ENCODE assay signal across 11 cellular contexts in genomic region chr22:24431309-24432034, GRCh38. TPM values are rescaled to one million over a fixed set of nuclear protein-coding genes. Genes with fewer than 3 reads are reported as not detected.
DNase-seq lines count a peak whose midpoint lies in the region; ATAC-seq and TF ChIP-seq lines count a peak whose summit lies in the region.
"Had no signal": no experiment of that assay in that cellular context is flagged by ENCODE, and none has a peak within 500 bp of the region (broad histone marks: within the 10 kb centered on the region; RNA-seq: fewer than 3 reads in every experiment).

No MANE protein-coding gene starts in this region.

- ATAC-seq in activated T-cell treated with anti-CD3 and anti-CD28 coated beads, Interleukin-2, amount 50 U/mL, for 72 hours (replicated peaks in 1 of 2), result no peak
- ATAC-seq in activated B cell treated with CpG ODN at 0.5 μM for 24 hours (ENCODE audit: low read depth), result no peak
- ATAC-seq in left lobe of liver, result peak; percentile 62
- no peak for ATAC-seq in HG02623 (IDR thresholded peaks at IDR 0.05; ENCODE audit: unreplicated experiment)
- ATAC-seq: activated CD4-positive, CD25-positive, alpha-beta regulatory T cell treated with anti-CD3 and anti-CD28 coated beads, Interleukin-2, amount 50 U/mL, for 24 hours had no signal

- intact Hi-C loops in activated B cell treated with CpG ODN at 0.5 μM for 24 hours (cut with micrococcal nuclease), result loop anchor here (5.0 to 10.0 kb wide), 5 partner anchors 157 to 1289 kb away; partner anchors contain the start of genes DERL3, RSPH14, SPECC1L and VPREB3

- peak overlapping the region in 3 of 4 donors; percentile 1 to 71 (median 59) for H3K27ac ChIP-seq in tibial nerve

- H3K36me3 ChIP-seq in tibial nerve, result no peaks in the 10 kb centered on the region

- H3K27me3 Mint-ChIP-seq in activated T-cell treated with anti-CD3 and anti-CD28 coated beads, Interleukin-2, amount 50 U/mL, for 72 hours (ENCODE audit: low read depth), result no peaks in the 10 kb centered on the region
- no peaks in the 10 kb centered on the region for H3K27me3 Mint-ChIP-seq in activated B cell treated with CpG ODN at 0.5 μM for 24 hours

- H3K4me3 Mint-ChIP-seq in activated T-cell treated with anti-CD3 and anti-CD28 coated beads, Interleukin-2, amount 50 U/mL, for 72 hours, result peak overlapping the region; percentile 44 to 70
- peak overlapping the region; percentile 29 for H3K4me3 Mint-ChIP-seq in activated B cell treated with CpG ODN at 0.5 μM for 24 hours

- no peak overlapping the region for H3K4me3 ChIP-seq in tibial nerve

- no peak for TF ChIP-seq EP300 in tibial nerve (IDR thresholded peaks at IDR 0.05)

- no peaks in the 10 kb centered on the region for H3K9me3 ChIP-seq in tibial nerve

- no peaks in the 10 kb centered on the region for H3K9me3 Mint-ChIP-seq in activated T-cell treated with anti-CD3 and anti-CD28 coated beads, Interleukin-2, amount 50 U/mL, for 72 hours
- H3K9me3 Mint-ChIP-seq in activated B cell treated with CpG ODN at 0.5 μM for 24 hours, result no peaks in the 10 kb centered on the region

- TF ChIP-seq CTCF in activated B cell treated with CpG ODN at 0.5 μM for 24 hours (IDR thresholded peaks at IDR 0.05) (no peak), tibial nerve (IDR thresholded peaks at IDR 0.05) (no peak)

- H3K4me1 ChIP-seq in tibial nerve, result peaks cover 0 to 66% (median 36%) of the 10 kb centered on the region in 4 donors

- peaks cover 6 to 11% of the 10 kb centered on the region in 2 donors for H3K36me3 Mint-ChIP-seq in activated T-cell treated with anti-CD3 and anti-CD28 coated beads, Interleukin-2, amount 50 U/mL, for 72 hours (ENCODE audit: insufficient read depth in 2 of 2)
- peaks cover 14% of the 10 kb centered on the region for H3K36me3 Mint-ChIP-seq in activated B cell treated with CpG ODN at 0.5 μM for 24 hours (ENCODE audit: low read depth)

- no peaks in the 10 kb centered on the region for H3K27me3 ChIP-seq in tibial nerve

- POLR2A ChIA-PET in activated B cell treated with CpG ODN at 0.5 μM for 24 hours (lab: Charles Lee), result interaction anchor here (4.9 kb wide), 1 partner anchor 122 kb away, joined by 36 read pairs; the partner anchor contains the start of gene GUCD1

- peaks cover 93% of the 10 kb centered on the region for H3K4me1 Mint-ChIP-seq in activated T-cell treated with anti-CD3 and anti-CD28 coated beads, Interleukin-2, amount 50 U/mL, for 72 hours (ENCODE audit: low read depth)
- H3K4me1 Mint-ChIP-seq in activated B cell treated with CpG ODN at 0.5 μM for 24 hours, result peaks cover 99% of the 10 kb centered on the region

- peak overlapping the region; percentile 68 for H3K27ac Mint-ChIP-seq in activated T-cell treated with anti-CD3 and anti-CD28 coated beads, Interleukin-2, amount 50 U/mL, for 72 hours
- H3K27ac Mint-ChIP-seq in activated B cell treated with CpG ODN at 0.5 μM for 24 hours, result peak overlapping the region; percentile 83

- CTCF ChIA-PET in activated B cell treated with CpG ODN at 0.5 μM for 24 hours (lab: Charles Lee), result interaction anchor here (1.2 kb wide), 1 partner anchor 90 kb away, joined by 3 read pairs; no protein-coding TSS in a partner anchor

- TF ChIP-seq POLR2A in tibial nerve (IDR thresholded peaks at IDR 0.05), result no peak

- WGBS in tibial nerve, 2 donors, result 76 to 82% methylated on average over 8 to 9 of the region's 9 CpGs

- no peak for DNase-seq in activated T-cell treated with anti-CD3 and anti-CD28 coated beads, Interleukin-2, amount 50 U/mL, for 72 hours
- DNase-seq in activated T-cell treated with anti-CD3 and anti-CD28 coated beads, Interleukin-2, amount 50 U/mL, for 48 hours, result no peak
- no peak for DNase-seq in activated B cell treated with CpG ODN at 0.5 μM for 24 hours
- peak; percentile 84 for DNase-seq in left lobe of liver (ENCODE audit: low spot score)
- DNase-seq in tibial nerve (ENCODE audit: low spot score in 2 of 2), result no peak
- DNase-seq in activated CD4-positive, CD25-positive, alpha-beta regulatory T cell (lab: John Stamatoyannopoulos, UW), result no peak
- no peak for DNase-seq in NOMO-1 (lab: John Stamatoyannopoulos, UW; ENCODE audit: unreplicated experiment in 2 of 2)
- DNase-seq: GOT3, NCI-H2107 had no signal

RNA-seq across cellular contexts. Expression of gene ADORA2A, which starts 4.1 kb away (rescaled TPM):
- 10 to 100 TPM; 34.6 to 41.2 TPM for total RNA-seq in activated T-cell treated with anti-CD3 and anti-CD28 coated beads, Interleukin-2, amount 50 U/mL, for 72 hours
- total RNA-seq in activated B cell treated with CpG ODN at 0.5 μM for 24 hours (35.7 and 35.8 TPM in 2 replicates), left lobe of liver (4.1 TPM), tibial nerve (1 to 10 TPM; 2.6 to 4.2 (median 3.5) TPM)
